ENCODE assay signal across 1 cellular context in genomic region chr22:42070517-42071422, GRCh38.
TF ChIP-seq lines count a peak whose summit lies in the region.

NAGA (minus strand) TSS chr22:42070812; CDS start chr22:42070297, 515 bp downstream.

TF ChIP-seq in HepG2, 621 proteins besides CTCF, POLR2A, EP300 and RAD21 (continued from another document and continues in another):
- TF ChIP-seq ZNF646 (CRISPR knock-in tag; IDR thresholded peaks at IDR 0.05), result no peak
- no peak for TF ChIP-seq MLXIP (CRISPR knock-in tag; IDR thresholded peaks at IDR 0.05; ENCODE audit: borderline replicate concordance)
- peak; percentile 85; the same call in 1 of the 2 replicates for TF ChIP-seq AHR (CRISPR knock-in tag; IDR thresholded peaks at IDR 0.05)
- TF ChIP-seq ZNF629 (CRISPR knock-in tag; conservative IDR thresholded peaks at IDR 0.05), result no peak
- peak; percentile 96 for TF ChIP-seq BORCS8-MEF2B (CRISPR knock-in tag; IDR thresholded peaks at IDR 0.05)
- no peak; the same call in 1 of the 2 replicates for TF ChIP-seq ZSCAN5A (CRISPR knock-in tag; IDR thresholded peaks at IDR 0.05; ENCODE audit: borderline replicate concordance)
- TF ChIP-seq KDM2A (CRISPR knock-in tag; IDR thresholded peaks at IDR 0.05; ENCODE audit: borderline replicate concordance, low read depth), result peak; percentile 74; the same call in 1 of the 2 replicates
- peak in 1 of 2 experiments; percentile 67; a peak in 1 of 4 replicates for TF ChIP-seq HMGXB4 (CRISPR knock-in tag; IDR thresholded peaks at IDR 0.05; ENCODE audit: borderline replicate concordance in 1 of 2, low read depth in 1 of 2)
- TF ChIP-seq ZFP36L1 (CRISPR knock-in tag; IDR thresholded peaks at IDR 0.05), result no peak
- no peak for TF ChIP-seq GTF3A (CRISPR knock-in tag; conservative IDR thresholded peaks at IDR 0.05)
- TF ChIP-seq ZSCAN9 (CRISPR knock-in tag; IDR thresholded peaks at IDR 0.05; ENCODE audit: borderline replicate concordance), result peak; percentile 83; the same call in 1 of the 2 replicates
- peak; percentile 23; the same call in 1 of the 2 replicates for TF ChIP-seq ZNF12 (CRISPR knock-in tag; IDR thresholded peaks at IDR 0.05)
- peak; percentile 86 for TF ChIP-seq SPEN (CRISPR knock-in tag; IDR thresholded peaks at IDR 0.05; ENCODE audit: low read depth)
- peak; percentile 68; the same call in 1 of the 2 replicates for TF ChIP-seq HDAC2 (CRISPR knock-in tag; IDR thresholded peaks at IDR 0.05)
- TF ChIP-seq SNRNP70 (IDR thresholded peaks at IDR 0.05; ENCODE audit: low read depth, low read length), result no peak
- peak; percentile 68 for TF ChIP-seq ZSCAN31 (CRISPR knock-in tag; IDR thresholded peaks at IDR 0.05; ENCODE audit: low read depth)
- 0 out of 2 replicates have a peak, but pooled peaks have one; percentile 63 for TF ChIP-seq ZNF343 (CRISPR knock-in tag; IDR thresholded peaks at IDR 0.05)
- 0 out of 2 replicates have a peak, but pooled peaks have one; percentile 35 for TF ChIP-seq RCOR2 (CRISPR knock-in tag; IDR thresholded peaks at IDR 0.05)
- peak; percentile 60; the same call in 1 of the 2 replicates for TF ChIP-seq HOMEZ (CRISPR knock-in tag; IDR thresholded peaks at IDR 0.05; ENCODE audit: low read depth)
- peak; percentile 59; the same call in 1 of the 2 replicates for TF ChIP-seq ZNF572 (CRISPR knock-in tag; IDR thresholded peaks at IDR 0.05)
- TF ChIP-seq KAT2B (IDR thresholded peaks at IDR 0.05; ENCODE audit: borderline replicate concordance, low read depth, low read length), result no peak
- no peak; the same call in 1 of the 2 replicates for TF ChIP-seq ZNF740 (CRISPR knock-in tag; IDR thresholded peaks at IDR 0.05)
- TF ChIP-seq EZH2 (conservative IDR thresholded peaks at IDR 0.05; ENCODE audit: low read depth, low read length), result no peak
- TF ChIP-seq HOXA3 (CRISPR knock-in tag; IDR thresholded peaks at IDR 0.05), result peak; percentile 76; the same call in 1 of the 2 replicates
- TF ChIP-seq GRHL1 (CRISPR knock-in tag; conservative IDR thresholded peaks at IDR 0.05), result no peak
- peak; percentile 89 for TF ChIP-seq ZFY (CRISPR knock-in tag; IDR thresholded peaks at IDR 0.05)
- peak; percentile 37; the same call in 1 of the 2 replicates for TF ChIP-seq HMG20A (CRISPR knock-in tag; IDR thresholded peaks at IDR 0.05; ENCODE audit: borderline replicate concordance)
- peak; percentile 77 for TF ChIP-seq HNRNPLL (IDR thresholded peaks at IDR 0.05; ENCODE audit: low read depth, low read length, poor library complexity, severe bottlenecking)
- peak; percentile 80; the same call in 1 of the 2 replicates for TF ChIP-seq YEATS2 (CRISPR knock-in tag; IDR thresholded peaks at IDR 0.05; ENCODE audit: borderline replicate concordance)
- TF ChIP-seq FOXJ3 (CRISPR knock-in tag; IDR thresholded peaks at IDR 0.05; ENCODE audit: borderline replicate concordance), result no peak
- no peak for TF ChIP-seq JUNB (CRISPR knock-in tag; IDR thresholded peaks at IDR 0.05; ENCODE audit: borderline replicate concordance)
- peak; percentile 98 for TF ChIP-seq MAX (IDR thresholded peaks at IDR 0.05)
- TF ChIP-seq ZNF891 (CRISPR knock-in tag; IDR thresholded peaks at IDR 0.05), result no peak
- TF ChIP-seq HBP1 (CRISPR knock-in tag; IDR thresholded peaks at IDR 0.05; ENCODE audit: low read depth), result no peak
- no peak; the same call in 1 of the 2 replicates for TF ChIP-seq ZNF709 (CRISPR knock-in tag; IDR thresholded peaks at IDR 0.05)
- peak; percentile 82 for TF ChIP-seq NFYC (CRISPR knock-in tag; IDR thresholded peaks at IDR 0.05)
- peak; percentile 90 for TF ChIP-seq ZNF256 (CRISPR knock-in tag; conservative IDR thresholded peaks at IDR 0.05)
- TF ChIP-seq TSC22D2 (CRISPR knock-in tag; IDR thresholded peaks at IDR 0.05; ENCODE audit: borderline replicate concordance), result 0 out of 2 replicates have a peak, but pooled peaks have one; percentile 75
- TF ChIP-seq NCOA1 (CRISPR knock-in tag; IDR thresholded peaks at IDR 0.05), result no peak; the same call in 1 of the 2 replicates
- TF ChIP-seq ZNF597 (CRISPR knock-in tag; IDR thresholded peaks at IDR 0.05), result no peak
- no peak for TF ChIP-seq ZBTB42 (CRISPR knock-in tag; IDR thresholded peaks at IDR 0.05)
- TF ChIP-seq NAIF1 (CRISPR knock-in tag; IDR thresholded peaks at IDR 0.05; ENCODE audit: borderline replicate concordance), result no peak
